Comparison of ENCODE assay signal across 8 cellular contexts in the genomic region with DNA sequence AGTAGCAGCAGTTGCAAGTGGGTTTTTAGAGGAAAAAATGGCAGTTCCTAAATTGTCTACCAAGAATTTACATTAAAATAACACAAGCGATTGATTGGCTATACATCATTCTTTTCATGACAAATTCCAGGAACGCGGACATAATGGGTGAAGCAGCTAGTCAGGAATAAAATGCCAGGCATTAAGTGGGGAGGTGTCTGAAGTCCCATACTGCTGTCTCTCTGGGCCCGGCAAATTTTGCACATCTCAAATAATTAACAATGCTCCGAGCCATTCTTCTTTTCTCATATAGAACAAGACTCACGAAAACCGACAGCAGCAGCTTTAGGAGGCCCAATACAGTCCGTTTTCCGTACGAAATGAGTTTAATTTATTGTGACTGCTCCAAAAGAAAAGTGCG. TPM values are rescaled to one million over a fixed set of nuclear protein-coding genes. Genes with fewer than 3 reads are reported as not detected.
DNase-seq lines count a peak whose midpoint lies in the region; ATAC-seq and TF ChIP-seq lines count a peak whose summit lies in the region.

No MANE protein-coding gene starts in this region.

- H3K36me3 Mint-ChIP-seq in CD8-positive, alpha-beta memory T cell = peaks cover 0 to 62% (median 8%) of the 10 kb centered on the region in 3 donors
- peaks cover 16% of the 10 kb centered on the region for H3K36me3 Mint-ChIP-seq in endodermal cell (ENCODE audit: low read depth)

- H3K27ac ChIP-seq in CD8-positive, alpha-beta memory T cell (ENCODE audit: low read depth, low read length) = peak overlapping the region; percentile 99
- H3K27ac ChIP-seq in OCI-LY3 (ENCODE audit: low read length) (peak overlapping the region; percentile 89), endodermal cell (ENCODE audit: low read depth, low read length) (peak overlapping the region; percentile 93), osteoblast (ENCODE audit: low read depth, low read length) (peak overlapping the region; percentile 98)

- WGBS in endodermal cell (ENCODE audit: insufficient coverage in 1 of 2, insufficient read length in 1 of 2), 2 experiments = 0 to 1% methylated on average over 7 to 11 of the region's 11 CpGs

- H3K9ac ChIP-seq in OCI-LY3 (ENCODE audit: low read length) (peak overlapping the region; percentile 94), endodermal cell (ENCODE audit: extremely low read depth, low read length, poor library complexity, severe bottlenecking) (peak overlapping the region; percentile 88)

- no peaks in the 10 kb centered on the region for H3K27me3 Mint-ChIP-seq in CD8-positive, alpha-beta memory T cell
- no peaks in the 10 kb centered on the region for H3K27me3 Mint-ChIP-seq in endodermal cell (ENCODE audit: insufficient read depth)

- H3K79me2 ChIP-seq in OCI-LY3 (ENCODE audit: low read length) (peaks cover 91% of the 10 kb centered on the region), osteoblast (ENCODE audit: insufficient read depth, low read length) (peaks cover 61% of the 10 kb centered on the region)

- peak overlapping the region; percentile 94 to 99 (median 98) for H3K4me3 Mint-ChIP-seq in CD8-positive, alpha-beta memory T cell
- H3K4me3 Mint-ChIP-seq in endodermal cell = peak overlapping the region; percentile 98

- POLR2A ChIA-PET in CD8-positive, alpha-beta memory T cell (lab: Charles Lee) = interaction anchor here (0.5 to 2.7 kb wide), 18 partner anchors 10 to 1203 kb away, joined by 3 to 105 read pairs (median 5); a partner anchor contains a TSS

- H3K27me3 ChIP-seq in CD8-positive, alpha-beta memory T cell (ENCODE audit: insufficient read depth, low read length, poor library complexity, severe bottlenecking) = no peaks in the 10 kb centered on the region
- H3K27me3 ChIP-seq in OCI-LY3 (ENCODE audit: low read depth, low read length) = no peaks in the 10 kb centered on the region
- no peaks in the 10 kb centered on the region for H3K27me3 ChIP-seq in endodermal cell (ENCODE audit: control insufficient read depth, insufficient read depth, low read length, poor library complexity, severe bottlenecking)
- H3K27me3 ChIP-seq in osteoblast (ENCODE audit: insufficient read depth, low read length) = no peaks in the 10 kb centered on the region

- H3K36me3 ChIP-seq in CD8-positive, alpha-beta memory T cell (ENCODE audit: insufficient read depth, low read length) = peaks cover 5% of the 10 kb centered on the region
- H3K36me3 ChIP-seq in OCI-LY3 (replicated peaks; ENCODE audit: low read depth, low read length) (peaks cover 57% of the 10 kb centered on the region), endodermal cell (ENCODE audit: control insufficient read depth, insufficient read depth, low read length) (peaks cover 50% of the 10 kb centered on the region), osteoblast (ENCODE audit: insufficient read depth, low read length) (peaks cover 23% of the 10 kb centered on the region)

- H4K20me1 ChIP-seq in OCI-LY3 (ENCODE audit: insufficient read depth, low read length) = peaks cover 44% of the 10 kb centered on the region
- H4K20me1 ChIP-seq in osteoblast (ENCODE audit: insufficient read depth, low read length) = peaks cover 29% of the 10 kb centered on the region

- CTCF ChIA-PET in CD8-positive, alpha-beta memory T cell (lab: Charles Lee) = interaction anchor here (1.0 to 7.1 kb wide), 18 partner anchors 10 to 246 kb away, joined by 3 to 151 read pairs (median 4); a partner anchor contains a TSS

- H3K4me1 ChIP-seq in CD8-positive, alpha-beta memory T cell (ENCODE audit: insufficient read depth, low read length) = peaks cover 50% of the 10 kb centered on the region
- peaks cover 33% of the 10 kb centered on the region for H3K4me1 ChIP-seq in OCI-LY3 (ENCODE audit: low read length)
- H3K4me1 ChIP-seq in endodermal cell (ENCODE audit: control insufficient read depth, insufficient read depth, low read length) = no peaks in the 10 kb centered on the region
- peaks cover 53% of the 10 kb centered on the region for H3K4me1 ChIP-seq in osteoblast (ENCODE audit: insufficient read depth, low read length)

- H3K27ac Mint-ChIP-seq in CD8-positive, alpha-beta memory T cell = peak overlapping the region; percentile 98 to 100 (median 100)
- H3K27ac Mint-ChIP-seq in endodermal cell = peak overlapping the region; percentile 97

- no peak for DNase-seq in CD8-positive, alpha-beta memory T cell
- no peak for DNase-seq in endodermal cell
- no peak for DNase-seq in osteoblast (ENCODE audit: insufficient read length, low spot score, missing footprints)
- no peak for DNase-seq in middle frontal gyrus (ENCODE audit: extremely low spot score, low spot score)
- DNase-seq in NCI-H446 (lab: John Stamatoyannopoulos, UW) = no peak

- peaks cover 52 to 61% (median 58%) of the 10 kb centered on the region in 3 donors for H3K4me1 Mint-ChIP-seq in CD8-positive, alpha-beta memory T cell
- peaks cover 16% of the 10 kb centered on the region for H3K4me1 Mint-ChIP-seq in endodermal cell

- no peaks in the 10 kb centered on the region for H3K9me3 ChIP-seq in CD8-positive, alpha-beta memory T cell (ENCODE audit: low read length)
- no peaks in the 10 kb centered on the region for H3K9me3 ChIP-seq in OCI-LY3 (ENCODE audit: insufficient read depth, low read length)
- no peaks in the 10 kb centered on the region for H3K9me3 ChIP-seq in endodermal cell (ENCODE audit: control insufficient read depth, low read length)
- H3K9me3 ChIP-seq in osteoblast (ENCODE audit: low read depth, low read length) = no peaks in the 10 kb centered on the region

- H3K4me2 ChIP-seq in OCI-LY3 (ENCODE audit: low read length) (peak overlapping the region; percentile 79), osteoblast (ENCODE audit: insufficient read depth, low read length) (peak overlapping the region; percentile 92)

- ATAC-seq in GM19397 (IDR thresholded peaks at IDR 0.05; ENCODE audit: unreplicated experiment) (no peak), HG03108 (IDR thresholded peaks at IDR 0.05; ENCODE audit: unreplicated experiment) (no peak)

- no peaks in the 10 kb centered on the region for H3K9me3 Mint-ChIP-seq in CD8-positive, alpha-beta memory T cell
- no peaks in the 10 kb centered on the region for H3K9me3 Mint-ChIP-seq in endodermal cell

- H2AFZ ChIP-seq in OCI-LY3 (ENCODE audit: low read depth, low read length) = no peak overlapping the region
- peak overlapping the region; percentile 96 for H2AFZ ChIP-seq in osteoblast (ENCODE audit: low read length)

- peak overlapping the region; percentile 80 for H3K4me3 ChIP-seq in CD8-positive, alpha-beta memory T cell (ENCODE audit: low read length)
- H3K4me3 ChIP-seq in OCI-LY3 (ENCODE audit: low read length) = peak overlapping the region; percentile 88
- H3K4me3 ChIP-seq in endodermal cell (ENCODE audit: low read length) = peak overlapping the region; percentile 91
- peak overlapping the region; percentile 96 for H3K4me3 ChIP-seq in osteoblast (ENCODE audit: insufficient read depth, low read length)

- TF ChIP-seq CTCF in OCI-LY3 (IDR thresholded peaks at IDR 0.05; ENCODE audit: low read depth, low read length) (no peak), endodermal cell (conservative IDR thresholded peaks at IDR 0.05) (no peak), osteoblast (IDR thresholded peaks at IDR 0.05; ENCODE audit: extremely low read depth, low read depth, low read length) (no peak)

RNA-seq across cellular contexts. Expression of a gene that starts 0.7 kb away (rescaled TPM):
- 100 to 1,000 TPM; 236 to 273 TPM for total RNA-seq in CD8-positive, alpha-beta memory T cell
- 709 TPM for polyA plus RNA-seq in CD8-positive, alpha-beta memory T cell
- total RNA-seq in endodermal cell = 100 to 1,000 TPM; 167 to 176 TPM
- 168 TPM for polyA plus RNA-seq in endodermal cell (2013, experiment 1 of 2)
- polyA plus RNA-seq in endodermal cell (2013, experiment 2 of 2) = 166 TPM
- total RNA-seq in osteoblast = 181 and 192 TPM in 2 replicates

RNA-seq across cellular contexts. Expression of a gene that starts 0.9 kb away (rescaled TPM):
- total RNA-seq in CD8-positive, alpha-beta memory T cell = 10 to 100 TPM; 57.7 to 60.2 TPM
- polyA plus RNA-seq in CD8-positive, alpha-beta memory T cell = 49.1 TPM
- total RNA-seq in endodermal cell = 10 to 100 TPM; 21.4 to 23.5 TPM
- polyA plus RNA-seq in endodermal cell (2013, experiment 1 of 2) = 22.3 TPM
- 22.9 TPM for polyA plus RNA-seq in endodermal cell (2013, experiment 2 of 2)
- 63.0 and 63.1 TPM in 2 replicates for total RNA-seq in osteoblast

RNA-seq across cellular contexts. Expression of a gene that starts 15.3 kb away (rescaled TPM):
- total RNA-seq in CD8-positive, alpha-beta memory T cell = 10 to 100 TPM; 17.6 to 18.2 TPM
- polyA plus RNA-seq in CD8-positive, alpha-beta memory T cell = 21.7 TPM
- total RNA-seq in endodermal cell = 10 to 100 TPM; 18.5 to 19.7 TPM
- 19.4 TPM for polyA plus RNA-seq in endodermal cell (2013, experiment 1 of 2)
- 21.4 TPM for polyA plus RNA-seq in endodermal cell (2013, experiment 2 of 2)
- 9.8 and 10.0 TPM in 2 replicates for total RNA-seq in osteoblast

RNA-seq across cellular contexts. Expression of a gene that starts 21.0 kb away (rescaled TPM):
- total RNA-seq in CD8-positive, alpha-beta memory T cell = 10 to 100 TPM; 51.1 to 52.2 TPM
- 13.0 TPM for polyA plus RNA-seq in CD8-positive, alpha-beta memory T cell
- total RNA-seq in endodermal cell (10 to 100 TPM; 20.4 to 22.9 TPM), osteoblast (7.6 and 16.2 TPM in 2 replicates)
- 22.7 TPM for polyA plus RNA-seq in endodermal cell (2013, experiment 1 of 2)
- polyA plus RNA-seq in endodermal cell (2013, experiment 2 of 2) = 23.7 TPM

RNA-seq across cellular contexts. Expression of a gene that starts 33.5 kb away (rescaled TPM):
- total RNA-seq in CD8-positive, alpha-beta memory T cell = 1,000 to 10,000 TPM; 1,908 to 2,102 TPM
- polyA plus RNA-seq in CD8-positive, alpha-beta memory T cell = 8,830 TPM
- total RNA-seq in endodermal cell = 1,000 to 10,000 TPM; 1,577 to 1,586 TPM
- 3,717 TPM for polyA plus RNA-seq in endodermal cell (2013, experiment 1 of 2)
- polyA plus RNA-seq in endodermal cell (2013, experiment 2 of 2) = 3,497 TPM
- total RNA-seq in osteoblast = 3,421 and 4,153 TPM in 2 replicates
